Comparison of ENCODE assay signal across 13 cellular contexts in the genomic region with DNA sequence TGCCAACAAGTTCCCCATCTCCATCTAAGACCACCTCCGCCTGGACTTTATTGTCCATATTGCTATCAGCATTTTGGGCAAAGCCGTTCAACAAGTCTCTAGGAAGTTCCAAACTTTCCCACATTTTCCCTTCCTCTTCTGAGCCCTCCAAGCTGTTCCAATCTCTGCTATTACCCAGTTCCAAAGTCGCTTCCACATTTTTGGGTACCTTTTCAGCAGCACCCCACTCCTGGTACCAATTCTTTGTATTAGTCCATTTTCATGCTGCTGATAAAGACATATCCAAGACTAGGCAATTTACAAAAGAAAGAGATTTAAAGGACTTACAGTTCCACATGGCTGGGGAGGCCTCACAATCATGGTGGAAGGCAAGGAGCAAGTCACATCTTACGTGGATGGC. TPM values are rescaled to one million over a fixed set of nuclear protein-coding genes. Genes with fewer than 3 reads are reported as not detected.
"Had no signal": no experiment of that assay in that cellular context is flagged by ENCODE, and none has a peak within 500 bp of the region (broad histone marks: within the 10 kb centered on the region; RNA-seq: fewer than 3 reads in every experiment).

No MANE protein-coding gene starts in this region.

RNA-seq across cellular contexts. Expression of gene TXNDC2, which starts 20.0 kb away (rescaled TPM):
- total RNA-seq: kidney epithelial cell, left colon, left lobe of liver, left ventricle myocardium inferior, left ventricle myocardium superior, mammary epithelial cell, mesothelial cell of epicardium, mucosa of gallbladder, myocyte had no signal
- polyA plus RNA-seq: immature natural killer cell; keratinocyte; liver; naive thymus-derived CD4-positive, alpha-beta T cell had no signal
